8 cellular contexts compared by ENCODE assay signal in the genomic region with DNA sequence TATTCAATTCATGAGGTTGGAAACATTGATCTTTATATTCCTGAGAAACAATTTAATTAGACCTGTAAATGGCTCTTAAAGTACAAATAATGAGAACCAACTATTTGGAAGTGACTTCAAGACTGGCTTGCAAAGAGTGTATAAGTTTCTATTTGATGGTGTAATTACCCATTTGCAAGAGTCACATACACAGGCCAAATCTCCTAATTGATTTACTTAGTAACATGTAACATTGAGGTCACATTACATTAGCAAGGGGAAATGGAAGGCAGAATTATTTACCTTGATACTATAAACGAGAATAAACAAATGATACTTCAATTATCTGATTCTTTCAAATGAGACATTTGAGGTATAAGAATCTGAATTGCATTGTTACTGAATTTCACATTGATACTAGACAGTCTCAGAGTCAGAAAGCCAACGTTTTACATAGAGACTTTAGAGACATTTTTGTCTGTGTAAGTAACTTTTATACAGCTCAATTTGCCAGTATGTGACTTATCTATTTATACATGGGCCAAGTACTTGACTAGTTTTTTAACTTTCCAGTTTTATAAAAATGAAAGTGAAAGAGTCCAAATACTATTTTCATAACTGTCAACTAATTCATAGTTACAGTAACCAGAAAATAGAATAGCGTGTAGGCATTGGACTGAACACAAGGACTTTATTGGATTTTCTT.
DNase-seq lines count a peak whose midpoint lies in the region; ATAC-seq and TF ChIP-seq lines count a peak whose summit lies in the region.

No MANE protein-coding gene starts in this region.

- H3K36me3 ChIP-seq in CD8-positive, alpha-beta memory T cell (ENCODE audit: insufficient read depth, low read length): no peaks in the 10 kb centered on the region
- no peaks in the 10 kb centered on the region for H3K36me3 ChIP-seq in naive thymus-derived CD4-positive, alpha-beta T cell (ENCODE audit: control insufficient read depth in 2 of 3, insufficient read depth in 3 of 3, low read length in 3 of 3)

- POLR2A ChIA-PET in CD8-positive, alpha-beta memory T cell (lab: Charles Lee): no interaction called here
- POLR2A ChIA-PET in activated naive CD8-positive, alpha-beta T cell treated with anti-CD3 and anti-CD28 coated beads, Interleukin-2, amount 10 ng/mL, durations not matched to agents 7 days and 5 days (lab: Charles Lee): no interaction called here
- POLR2A ChIA-PET in naive thymus-derived CD4-positive, alpha-beta T cell (lab: Charles Lee): no interaction called here

- ATAC-seq in HG02642 (IDR thresholded peaks at IDR 0.05; ENCODE audit: poor library complexity, unreplicated experiment): peak; percentile 29
- ATAC-seq in activated naive CD8-positive, alpha-beta T cell treated with anti-CD3 and anti-CD28 coated beads, Interleukin-2, amount 10 ng/mL, durations not matched to agents 7 days and 5 days (ENCODE audit: low read depth): no peak
- no peak for ATAC-seq in naive thymus-derived CD4-positive, alpha-beta T cell
- ATAC-seq in GM18870 (IDR thresholded peaks at IDR 0.05; ENCODE audit: unreplicated experiment): no peak

- intact Hi-C loops in naive thymus-derived CD4-positive, alpha-beta T cell (cut with micrococcal nuclease): loop anchor here (2.0 to 10.0 kb wide), 9 partner anchors 95 to 1442 kb away; a partner anchor contains a TSS

- CTCF ChIA-PET in CD8-positive, alpha-beta memory T cell (lab: Charles Lee): interaction anchor here (1.1 to 4.0 kb wide), 5 partner anchors 179 to 1136 kb away, joined by 3 to 49 read pairs (median 5); a partner anchor contains a TSS
- CTCF ChIA-PET in naive thymus-derived CD4-positive, alpha-beta T cell (lab: Charles Lee): interaction anchor here (0.6 to 3.4 kb wide), 4 partner anchors 492 to 1455 kb away, joined by 3 to 31 read pairs (median 5); no protein-coding TSS in a partner anchor

- H3K27me3 ChIP-seq in CD8-positive, alpha-beta memory T cell (ENCODE audit: insufficient read depth, low read length, poor library complexity, severe bottlenecking): no peaks in the 10 kb centered on the region
- no peaks in the 10 kb centered on the region for H3K27me3 ChIP-seq in naive thymus-derived CD4-positive, alpha-beta T cell (ENCODE audit: control insufficient read depth in 2 of 2, insufficient read depth in 2 of 2, low read length in 2 of 2)

- H3K4me3 ChIP-seq in CD8-positive, alpha-beta memory T cell (ENCODE audit: low read length): no peak overlapping the region
- H3K4me3 ChIP-seq in naive thymus-derived CD4-positive, alpha-beta T cell (ENCODE audit: low read length): no peak overlapping the region

- H3K4me1 Mint-ChIP-seq in CD8-positive, alpha-beta memory T cell: peaks cover 18 to 27% (median 26%) of the 10 kb centered on the region in 3 donors
- H3K4me1 Mint-ChIP-seq in activated naive CD8-positive, alpha-beta T cell treated with anti-CD3 and anti-CD28 coated beads, Interleukin-2, amount 10 ng/mL, durations not matched to agents 7 days and 5 days: peaks cover 9% of the 10 kb centered on the region
- peaks cover 2 to 28% (median 20%) of the 10 kb centered on the region in 7 donors for H3K4me1 Mint-ChIP-seq in naive thymus-derived CD4-positive, alpha-beta T cell
- H3K4me1 Mint-ChIP-seq in type B pancreatic cell (ENCODE audit: unreplicated experiment): peaks cover 8% of the 10 kb centered on the region

- no peaks in the 10 kb centered on the region for H3K27me3 Mint-ChIP-seq in CD8-positive, alpha-beta memory T cell
- no peaks in the 10 kb centered on the region for H3K27me3 Mint-ChIP-seq in activated naive CD8-positive, alpha-beta T cell treated with anti-CD3 and anti-CD28 coated beads, Interleukin-2, amount 10 ng/mL, durations not matched to agents 7 days and 5 days
- no peaks in the 10 kb centered on the region for H3K27me3 Mint-ChIP-seq in naive thymus-derived CD4-positive, alpha-beta T cell
- H3K27me3 Mint-ChIP-seq in type B pancreatic cell: no peaks in the 10 kb centered on the region

- H3K27ac Mint-ChIP-seq in CD8-positive, alpha-beta memory T cell: peak overlapping the region in 5 of 8 donors; percentile 2 to 75 (median 5)
- no peak overlapping the region for H3K27ac Mint-ChIP-seq in activated naive CD8-positive, alpha-beta T cell treated with anti-CD3 and anti-CD28 coated beads, Interleukin-2, amount 10 ng/mL, durations not matched to agents 7 days and 5 days
- H3K27ac Mint-ChIP-seq in naive thymus-derived CD4-positive, alpha-beta T cell: peak overlapping the region in 6 of 9 donors; percentile 1 to 74 (median 53)
- H3K27ac Mint-ChIP-seq in type B pancreatic cell: no peak overlapping the region

- H3K4me3 Mint-ChIP-seq in CD8-positive, alpha-beta memory T cell: peak overlapping the region in 6 of 7 donors; percentile 12 to 52 (median 16)
- peak overlapping the region; percentile 38 for H3K4me3 Mint-ChIP-seq in activated naive CD8-positive, alpha-beta T cell treated with anti-CD3 and anti-CD28 coated beads, Interleukin-2, amount 10 ng/mL, durations not matched to agents 7 days and 5 days
- H3K4me3 Mint-ChIP-seq in naive thymus-derived CD4-positive, alpha-beta T cell: peak overlapping the region in 6 of 10 donors; percentile 3 to 45 (median 23)
- no peak overlapping the region for H3K4me3 Mint-ChIP-seq in type B pancreatic cell

- TF ChIP-seq CTCF in type B pancreatic cell (conservative IDR thresholded peaks at IDR 0.05): no peak

- no peak overlapping the region for H3K27ac ChIP-seq in CD8-positive, alpha-beta memory T cell (ENCODE audit: low read depth, low read length)
- H3K27ac ChIP-seq in naive thymus-derived CD4-positive, alpha-beta T cell (ENCODE audit: low read depth, low read length): no peak overlapping the region

- H3K4me1 ChIP-seq in CD8-positive, alpha-beta memory T cell (ENCODE audit: insufficient read depth, low read length): peaks cover 16% of the 10 kb centered on the region
- peaks cover 0 to 14% of the 10 kb centered on the region in 2 donors for H3K4me1 ChIP-seq in naive thymus-derived CD4-positive, alpha-beta T cell (ENCODE audit: control insufficient read depth in 2 of 2, insufficient read depth in 2 of 2, low read length in 2 of 2)

- no peak for DNase-seq in CD8-positive, alpha-beta memory T cell
- DNase-seq in activated naive CD8-positive, alpha-beta T cell treated with anti-CD3 and anti-CD28 coated beads, Interleukin-2, amount 10 ng/mL, durations not matched to agents 7 days and 5 days: no peak
- DNase-seq in naive thymus-derived CD4-positive, alpha-beta T cell: no peak
- DNase-seq in type B pancreatic cell (ENCODE audit: extremely low spot score, unreplicated experiment): no peak
- no peak for DNase-seq in NOMO-1 treated with dmso at 0.1 percent for 144 hours (lab: John Stamatoyannopoulos, UW; ENCODE audit: unreplicated experiment)
- DNase-seq in stimulated activated CD4-positive, alpha-beta T cell treated with anti-CD3 and anti-CD28 coated beads, Interleukin-2, amount 100 ng/mL, for 48 hours: no peak

- no peaks in the 10 kb centered on the region for H3K9me3 ChIP-seq in CD8-positive, alpha-beta memory T cell (ENCODE audit: low read length)
- H3K9me3 ChIP-seq in naive thymus-derived CD4-positive, alpha-beta T cell (ENCODE audit: control insufficient read depth in 2 of 3, low read length in 3 of 3): no peaks in the 10 kb centered on the region

- no peaks in the 10 kb centered on the region for H3K9me3 Mint-ChIP-seq in CD8-positive, alpha-beta memory T cell
- H3K9me3 Mint-ChIP-seq in activated naive CD8-positive, alpha-beta T cell treated with anti-CD3 and anti-CD28 coated beads, Interleukin-2, amount 10 ng/mL, durations not matched to agents 7 days and 5 days: no peaks in the 10 kb centered on the region
- H3K9me3 Mint-ChIP-seq in naive thymus-derived CD4-positive, alpha-beta T cell: peaks cover 0 to 3% (median 0%) of the 10 kb centered on the region in 11 donors
- peaks cover 9% of the 10 kb centered on the region for H3K9me3 Mint-ChIP-seq in type B pancreatic cell

- no peaks in the 10 kb centered on the region for H3K36me3 Mint-ChIP-seq in CD8-positive, alpha-beta memory T cell
- no peaks in the 10 kb centered on the region for H3K36me3 Mint-ChIP-seq in activated naive CD8-positive, alpha-beta T cell treated with anti-CD3 and anti-CD28 coated beads, Interleukin-2, amount 10 ng/mL, durations not matched to agents 7 days and 5 days
- peaks cover 0 to 5% (median 0%) of the 10 kb centered on the region in 5 donors for H3K36me3 Mint-ChIP-seq in naive thymus-derived CD4-positive, alpha-beta T cell
- H3K36me3 Mint-ChIP-seq in type B pancreatic cell: no peaks in the 10 kb centered on the region

Comparison
In these comparisons a context has a peak if more than half of its experiments do, and no peak if none do; other contexts are left out.
1. H3K27ac Mint-ChIP-seq: peak in CD8-positive, alpha-beta memory T cell (5 of 8) and naive thymus-derived CD4-positive, alpha-beta T cell (6 of 9); none in activated naive CD8-positive, alpha-beta T cell treated with anti-CD3 and anti-CD28 coated beads, Interleukin-2, amount 10 ng/mL, durations not matched to agents 7 days and 5 days (single experiment) and type B pancreatic cell (single experiment).